Comparison of ENCODE assay signal across 2 cellular contexts in genomic region chr6:154370545-154370944, GRCh38.
A peak's percentile ranks its signal among the peaks of the same experiment; 100 is the strongest.
TF ChIP-seq lines count a peak whose summit lies in the region.

No MANE protein-coding gene starts in this region.

TF ChIP-seq in HCT116, 20 proteins besides CTCF, POLR2A, EP300 and RAD21:
- 0 out of 2 replicates have a peak, but pooled peaks have one; percentile 16 for TF ChIP-seq ELF1 (IDR thresholded peaks at IDR 0.05; ENCODE audit: borderline replicate concordance, low read depth)
- TF ChIP-seq SRF (IDR thresholded peaks at IDR 0.05; ENCODE audit: low read depth) = no peak
- no peak for TF ChIP-seq ZNF274 (IDR thresholded peaks at IDR 0.05; ENCODE audit: low read depth, low read length)

TF ChIP-seq in H1, 55 proteins besides CTCF, POLR2A, EP300 and RAD21:
- TF ChIP-seq CBX5 (IDR thresholded peaks at IDR 0.05; ENCODE audit: low read depth, low read length) = no peak
- TF ChIP-seq CEBPB (IDR thresholded peaks at IDR 0.05; ENCODE audit: low read depth, low read length) = no peak
- no peak for TF ChIP-seq BRCA1 (IDR thresholded peaks at IDR 0.05; ENCODE audit: low read depth, low read length)
- no peak for TF ChIP-seq RBBP5 (IDR thresholded peaks at IDR 0.05; ENCODE audit: borderline replicate concordance, low read depth, low read length)
- no peak for TF ChIP-seq RFX5 (IDR thresholded peaks at IDR 0.05; ENCODE audit: borderline replicate concordance, low read depth, low read length)
- no peak for TF ChIP-seq GTF2F1 (IDR thresholded peaks at IDR 0.05; ENCODE audit: borderline replicate concordance, low read depth, low read length)
- TF ChIP-seq GABPA (IDR thresholded peaks at IDR 0.05; ENCODE audit: borderline replicate concordance, insufficient read depth, low read length) = no peak
- no peak for TF ChIP-seq SIN3A (conservative IDR thresholded peaks at IDR 0.05 in 1 of 2, IDR thresholded peaks at IDR 0.05 in 1 of 2; ENCODE audit: low read depth in 1 of 2, low read length in 2 of 2)
- no peak for TF ChIP-seq MAFK (IDR thresholded peaks at IDR 0.05; ENCODE audit: low read depth, low read length)
- TF ChIP-seq KDM4A (IDR thresholded peaks at IDR 0.05; ENCODE audit: low read depth, low read length, severe bottlenecking) = no peak
